ENCODE assay signal across 11 cellular contexts in genomic region chr15:99090011-99090699, GRCh38. TPM values are rescaled to one million over a fixed set of nuclear protein-coding genes. Genes with fewer than 3 reads are reported as not detected.
DNase-seq lines count a peak whose midpoint lies in the region; ATAC-seq, FAIRE-seq and TF ChIP-seq lines count a peak whose summit lies in the region.
"Had no signal": no experiment of that assay in that cellular context is flagged by ENCODE, and none has a peak within 500 bp of the region (broad histone marks: within the 10 kb centered on the region; RNA-seq: fewer than 3 reads in every experiment).

No MANE protein-coding gene starts in this region.

- CTCF ChIA-PET in OCI-LY7 (lab: Charles Lee; ENCODE audit: unreplicated experiment): no interaction called here

- peak overlapping the region in 7 of 11 experiments; percentile 9 to 51 (median 21); a peak in 5 of 22 replicates for H3K9ac ChIP-seq in BLaER1 treated with 17β-estradiol and CSF1 and Interleukin-3, amounts not matched to agents 10 nM and 100 nM

- BruUV-seq in OCI-LY7 (replicated peaks; lab: Mats Ljungman, UMichigan): no TSS peak

- no peaks in the 10 kb centered on the region for H3K79me2 ChIP-seq in OCI-LY7 (ENCODE audit: insufficient read depth, low read depth, low read length)

- H2AFZ ChIP-seq in OCI-LY7 (ENCODE audit: low read length): peak overlapping the region; percentile 59; the same call in 1 of the 2 replicates

- POLR2A ChIA-PET in OCI-LY7 (lab: Charles Lee): interaction anchor here (1.3 kb wide), 1 partner anchor 13 kb away, joined by 3 read pairs; no protein-coding TSS in a partner anchor

- peak overlapping the region; percentile 31 to 73 (median 58); a peak in 21 of 22 replicates for H3K4me2 ChIP-seq in BLaER1 treated with 17β-estradiol and CSF1 and Interleukin-3, amounts not matched to agents 10 nM and 100 nM
- peak overlapping the region; percentile 59 for H3K4me2 ChIP-seq in OCI-LY7 (ENCODE audit: low read length)

- FAIRE-seq in D721Med (lab: Jason Lieb, UNC): no peak

- no peak overlapping the region for H3K4me3 ChIP-seq in BLaER1 treated with 17β-estradiol and CSF1 and Interleukin-3, amounts not matched to agents 10 nM and 100 nM
- H3K4me3 ChIP-seq in OCI-LY7 (ENCODE audit: low read depth, low read length, poor library complexity, severe bottlenecking): peak overlapping the region; percentile 6

- intact Hi-C loops in OCI-LY7 (cut with micrococcal nuclease; ENCODE audit: unreplicated experiment): no loop called here

- H3K9me2 ChIP-seq in OCI-LY7 (ENCODE audit: insufficient read depth, low read length): no peaks in the 10 kb centered on the region

- H4K20me1 ChIP-seq in BLaER1 treated with 17β-estradiol and CSF1 and Interleukin-3, amounts not matched to agents 10 nM and 100 nM: no peaks in the 10 kb centered on the region
- no peaks in the 10 kb centered on the region for H4K20me1 ChIP-seq in OCI-LY7 (ENCODE audit: insufficient read depth, low read length)

- TF ChIP-seq CTCF in OCI-LY7 (conservative IDR thresholded peaks at IDR 0.05; ENCODE audit: low read length): no peak
- TF ChIP-seq CTCF in D721Med (IDR thresholded peaks at IDR 0.05; ENCODE audit: insufficient read depth, missing control alignments): no peak

- H3K27me3 ChIP-seq in BLaER1 treated with 17β-estradiol and CSF1 and Interleukin-3, amounts not matched to agents 10 nM and 100 nM: no peaks in the 10 kb centered on the region

- no peaks in the 10 kb centered on the region for H3K9me3 ChIP-seq in BLaER1 treated with 17β-estradiol and CSF1 and Interleukin-3, amounts not matched to agents 10 nM and 100 nM (replicated peaks in 1 of 11)
- no peaks in the 10 kb centered on the region for H3K9me3 ChIP-seq in OCI-LY7 (ENCODE audit: low read length)
- H3K9me3 ChIP-seq: neutrophil had no signal

- peak overlapping the region in 9 of 11 experiments; percentile 13 to 71 (median 60); a peak in 16 of 22 replicates for H3K27ac ChIP-seq in BLaER1 treated with 17β-estradiol and CSF1 and Interleukin-3, amounts not matched to agents 10 nM and 100 nM
- peak overlapping the region; percentile 58 for H3K27ac ChIP-seq in OCI-LY7 (ENCODE audit: low read depth, low read length, poor library complexity, severe bottlenecking)
- H3K27ac ChIP-seq: neutrophil had no signal

- ATAC-seq in GM19025 (IDR thresholded peaks at IDR 0.05; ENCODE audit: low read depth, unreplicated experiment): peak; percentile 99
- ATAC-seq in HG02943 (IDR thresholded peaks at IDR 0.05; ENCODE audit: low read depth, unreplicated experiment): peak; percentile 99

- DNase-seq in OCI-LY7 (ENCODE audit: low spot score) (peak; percentile 82), H4 (ENCODE audit: low spot score) (no peak), NCI-H2171 treated with DMSO at 0.1 percent for 48 hours (lab: John Stamatoyannopoulos, UW) (no peak), C1 segment of cervical spinal cord (lab: John Stamatoyannopoulos, UW) (no peak), D721Med (ENCODE audit: insufficient read length, low spot score) (no peak)
- DNase-seq: NCI-H2107, substantia nigra had no signal

- no peaks in the 10 kb centered on the region for H3K36me3 ChIP-seq in BLaER1 treated with 17β-estradiol and CSF1 and Interleukin-3, amounts not matched to agents 10 nM and 100 nM
- H3K36me3 ChIP-seq in OCI-LY7 (ENCODE audit: insufficient read depth, low read length): no peaks in the 10 kb centered on the region
- H3K36me3 ChIP-seq: neutrophil had no signal

- H3K4me1 ChIP-seq in BLaER1 treated with 17β-estradiol and CSF1 and Interleukin-3, amounts not matched to agents 10 nM and 100 nM: peaks cover 16 to 35% (median 22%) of the 10 kb centered on the region in 10 experiments
- peaks cover 16% of the 10 kb centered on the region for H3K4me1 ChIP-seq in OCI-LY7 (ENCODE audit: insufficient read depth, low read length, poor library complexity, severe bottlenecking)

RNA-seq across cellular contexts. Expression of gene SYNM, which starts 14.7 kb away (rescaled TPM):
- total RNA-seq in OCI-LY7 (2014; rRNA removed; shearing (Covaris generic)): 0.41 and 0.49 TPM in 2 replicates
- total RNA-seq in OCI-LY7 (2022): 0.08 TPM in 1 of 2 replicates, not detected in the other
- 6.6 and 8.0 TPM in 2 replicates for total RNA-seq in H4 (2014; rRNA removed; shearing (Covaris generic))
